ENCODE assay signal across 11 cellular contexts in genomic region chr5:109404428-109404960, GRCh38.
"Had no signal": no experiment of that assay in that cellular context is flagged by ENCODE, and none has a peak within 500 bp of the region (broad histone marks: within the 10 kb centered on the region; RNA-seq: fewer than 3 reads in every experiment).

No MANE protein-coding gene starts in this region.

- H3K4me3 ChIP-seq: heart left ventricle, stomach, thoracic aorta had no signal

- H3K36me3 ChIP-seq: thoracic aorta had no signal

- H3K9me3 ChIP-seq: thoracic aorta had no signal

- H3K27ac Mint-ChIP-seq: activated T-helper 2 cell treated with anti-CD3 and anti-CD28 coated beads, Interferon-gamma antibody, Interleukin-2, Interleukin-4, amounts not matched to agents 10 μg/mL and 5 μg/mL and 100 μg/mL, durations not matched to agents 14 hours and 24 hours and 36 hours had no signal

- DNase-seq: activated CD4-positive, alpha-beta T cell treated with anti-CD3 and anti-CD28 coated beads for 48 hours; activated CD8-positive, alpha-beta memory T cell treated with anti-CD3 and anti-CD28 coated beads for 24 hours; activated naive CD4-positive, alpha-beta T cell treated with anti-CD3 and anti-CD28 coated beads, Interleukin-2, amount 50 U/mL, for 16 hours; foreskin keratinocyte; heart left ventricle; stimulated activated CD4-positive, alpha-beta T cell treated with anti-CD3 and anti-CD28 coated beads, Interleukin-12 subunit alpha, Interleukin-12 subunit beta, amount 100 ng/mL, for 4 hours; stimulated activated CD4-positive, alpha-beta T cell treated with anti-CD3 and anti-CD28 coated beads, Interleukin-2, amount 100 ng/mL, for 48 hours; stomach; WERI-Rb-1 had no signal

- H3K9me3 Mint-ChIP-seq: activated T-helper 2 cell treated with anti-CD3 and anti-CD28 coated beads, Interferon-gamma antibody, Interleukin-2, Interleukin-4, amounts not matched to agents 10 μg/mL and 5 μg/mL and 100 μg/mL, durations not matched to agents 14 hours and 24 hours and 36 hours had no signal

- H3K27ac ChIP-seq: foreskin keratinocyte, thoracic aorta, WERI-Rb-1 had no signal

- ATAC-seq: foreskin keratinocyte, heart left ventricle had no signal

- H3K27me3 ChIP-seq: foreskin keratinocyte, heart left ventricle, stomach had no signal
